8 cellular contexts compared by ENCODE assay signal in the genomic region with DNA sequence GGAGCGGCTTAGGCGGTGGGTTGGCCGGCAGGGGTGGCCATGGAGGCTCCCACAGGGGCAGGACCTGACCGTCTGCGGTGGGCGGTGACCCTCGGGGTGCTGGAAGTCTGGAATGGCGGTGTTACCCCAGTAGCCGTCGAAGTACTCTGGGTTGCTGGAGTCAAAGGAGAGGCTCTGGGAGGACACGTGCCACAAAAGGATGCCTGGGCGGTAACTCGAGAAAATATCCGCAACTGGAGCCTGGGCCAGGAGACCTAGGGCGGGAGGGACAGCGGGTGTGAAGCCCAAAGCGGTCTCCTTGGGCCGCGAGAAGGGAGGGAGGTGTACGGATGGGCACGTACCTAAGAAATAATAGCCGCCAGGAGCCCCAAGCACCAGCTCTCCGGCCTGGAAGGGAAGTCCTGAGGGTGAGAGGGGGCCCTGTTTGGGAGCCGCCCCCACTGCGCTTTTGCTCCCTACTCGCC. TPM values are rescaled to one million over a fixed set of nuclear protein-coding genes. Genes with fewer than 3 reads are reported as not detected.
DNase-seq lines count a peak whose midpoint lies in the region; ATAC-seq, FAIRE-seq and TF ChIP-seq lines count a peak whose summit lies in the region.

No MANE protein-coding gene starts in this region.

- no peak for FAIRE-seq in small intestine (lab: Jason Lieb, UNC)

- peaks cover 14% of the 10 kb centered on the region for H3K4me1 ChIP-seq in SJSA1 (replicated peaks)
- H3K4me1 ChIP-seq in heart left ventricle = peaks cover 0 to 20% (median 13%) of the 10 kb centered on the region in 12 donors
- H3K4me1 ChIP-seq in rectal smooth muscle tissue (ENCODE audit: control insufficient read depth, insufficient read depth, low read length) = no peaks in the 10 kb centered on the region
- peaks cover 0 to 3% of the 10 kb centered on the region in 2 donors for H3K4me1 ChIP-seq in small intestine (ENCODE audit: control insufficient read depth in 2 of 2, insufficient read depth in 1 of 2, low read depth in 1 of 2, low read length in 1 of 2)

- H3K4me3 ChIP-seq in GM06990 (replicated peaks; ENCODE audit: low read depth, low read length) = peak overlapping the region; percentile 59
- peak overlapping the region; percentile 36 for H3K4me3 ChIP-seq in SJSA1
- peak overlapping the region; percentile 25 to 63 (median 56) for H3K4me3 ChIP-seq in heart left ventricle
- H3K4me3 ChIP-seq in rectal smooth muscle tissue (ENCODE audit: low read length) = peak overlapping the region; percentile 67
- peak overlapping the region in 1 of 2 donors; percentile 38 for H3K4me3 ChIP-seq in small intestine (ENCODE audit: low read depth in 1 of 2, low read length in 2 of 2)

- H3K9me3 ChIP-seq in SJSA1 (replicated peaks) = no peaks in the 10 kb centered on the region; the same call in 1 of the 2 replicates
- H3K9me3 ChIP-seq in heart left ventricle = no peaks in the 10 kb centered on the region
- H3K9me3 ChIP-seq in small intestine (ENCODE audit: control insufficient read depth, low read depth) = no peaks in the 10 kb centered on the region

- H3K27ac ChIP-seq in SJSA1 = no peak overlapping the region
- H3K27ac ChIP-seq in heart left ventricle = no peak overlapping the region
- H3K27ac ChIP-seq in rectal smooth muscle tissue (ENCODE audit: low read depth, low read length) = no peak overlapping the region
- no peak overlapping the region for H3K27ac ChIP-seq in small intestine (ENCODE audit: low read depth in 1 of 2, low read length in 1 of 2)

- DNase-seq in GM06990 (ENCODE audit: extremely low read depth, insufficient read length) (no peak), SJSA1 (ENCODE audit: low read depth in 1 of 2, low spot score in 2 of 2) (peak in 1 of 2 experiments; percentile 54), heart left ventricle (no peak), NCI-H2029 (lab: John Stamatoyannopoulos, UW) (no peak), small intestine (no peak)

- H3K27me3 ChIP-seq in GM06990 (replicated peaks; ENCODE audit: control insufficient read depth, insufficient read depth, low read length) (no peaks in the 10 kb centered on the region; the same call in none of the 2 replicates), SJSA1 (replicated peaks) (peaks cover 39% of the 10 kb centered on the region), heart left ventricle (peaks cover 0 to 21% (median 4%) of the 10 kb centered on the region in 9 donors), rectal smooth muscle tissue (ENCODE audit: control insufficient read depth, insufficient read depth, low read length) (peaks cover 5% of the 10 kb centered on the region), small intestine (ENCODE audit: control insufficient read depth in 2 of 2, insufficient read depth in 2 of 2, low read length in 2 of 2) (peaks cover 2% of the 10 kb centered on the region in 2 donors)

- no peak overlapping the region for H3K9ac ChIP-seq in rectal smooth muscle tissue (ENCODE audit: low read length)

- TF ChIP-seq CTCF in GM06990 (IDR thresholded peaks at IDR 0.05; ENCODE audit: insufficient read depth, low read length, poor library complexity, severe bottlenecking) (no peak), heart left ventricle (IDR thresholded peaks at IDR 0.05) (no peak)

- intact Hi-C loops in heart left ventricle (cut with DNase I) = loop anchor here in 1 of 10 donors (10.0 kb wide), 1 partner anchor 60 kb away; no protein-coding TSS in a partner anchor

- WGBS in heart left ventricle, 4 donors = 2 to 4% (median 3%) methylated on average over 17 to 26 of the region's 26 CpGs
- WGBS in small intestine, 3 donors = 3 to 7% (median 3%) methylated on average over 24 to 26 of the region's 26 CpGs

- no peak for TF ChIP-seq POLR2A in heart left ventricle (IDR thresholded peaks at IDR 0.05)

- H3K36me3 ChIP-seq in GM06990 (ENCODE audit: control insufficient read depth, insufficient read depth, low read length) (no peaks in the 10 kb centered on the region), SJSA1 (no peaks in the 10 kb centered on the region), heart left ventricle (no peaks in the 10 kb centered on the region), rectal smooth muscle tissue (ENCODE audit: control insufficient read depth, insufficient read depth, low read length) (no peaks in the 10 kb centered on the region), small intestine (ENCODE audit: control insufficient read depth in 2 of 2, insufficient read depth in 2 of 2, low read length in 2 of 2) (no peaks in the 10 kb centered on the region)

- ATAC-seq in heart left ventricle (peak in 3 of 4 donors; percentile 6 to 27 (median 22)), GM18511 (IDR thresholded peaks at IDR 0.05; ENCODE audit: unreplicated experiment) (no peak), GM18498 (IDR thresholded peaks at IDR 0.05; ENCODE audit: unreplicated experiment) (no peak)

RNA-seq across cellular contexts. Expression of a gene that starts 4.6 kb away (rescaled TPM):
- total RNA-seq in SJSA1 (2014; rRNA removed; shearing (Covaris generic)) = 0.29 TPM in 1 of 2 replicates, not detected in the other
- total RNA-seq in heart left ventricle = 1 to 10 TPM in 2 of 9 donors, under 1 TPM in 7; 0.16 to 1.8 (median 0.37) TPM
- polyA plus RNA-seq in heart left ventricle = under 1 TPM; 0.22 to 0.34 TPM
- under 1 TPM in 2 of 3 donors, not detected in 1; 0.27 to 0.31 TPM for polyA plus RNA-seq in small intestine

RNA-seq across cellular contexts. Expression of a gene that starts 21.2 kb away (rescaled TPM):
- total RNA-seq in SJSA1 (2014; rRNA removed; shearing (Covaris generic)) = 6.9 and 8.6 TPM in 2 replicates
- total RNA-seq in heart left ventricle = 1 to 10 TPM in 3 of 9 donors, under 1 TPM in 6; 0.40 to 2.1 (median 0.87) TPM
- under 1 TPM; 0.42 to 0.51 TPM for polyA plus RNA-seq in heart left ventricle
- under 1 TPM in 1 of 3 donors, not detected in 2; 0.87 TPM for polyA plus RNA-seq in small intestine

RNA-seq across cellular contexts. Expression of a gene that starts 39.8 kb away (rescaled TPM):
- total RNA-seq in SJSA1 (2014; rRNA removed; shearing (Covaris generic)) = 190 and 246 TPM in 2 replicates
- total RNA-seq in heart left ventricle = 100 to 1,000 TPM in 8 of 9 donors, 10 to 100 TPM in 1; 94.8 to 451 (median 196) TPM
- polyA plus RNA-seq in heart left ventricle = 100 to 1,000 TPM in 1 of 2 donors, 10 to 100 TPM in 1; 44.6 to 105 TPM
- polyA plus RNA-seq in small intestine = 100 to 1,000 TPM in 1 of 3 donors, 10 to 100 TPM in 2; 82.3 to 137 (median 85.9) TPM

Comparison
In these comparisons a context has a peak if more than half of its experiments do, and no peak if none do; other contexts are left out.
1. ATAC-seq: peak in heart left ventricle (3 of 4); none in GM18511 (single experiment) and GM18498 (single experiment).